Comparison of ENCODE assay signal across 8 cellular contexts in genomic region chr2:214809751-214810564, GRCh38. TPM values are rescaled to one million over a fixed set of nuclear protein-coding genes. Genes with fewer than 3 reads are reported as not detected.
DNase-seq lines count a peak whose midpoint lies in the region; ATAC-seq and TF ChIP-seq lines count a peak whose summit lies in the region.

No MANE protein-coding gene starts in this region.

- intact Hi-C loops in spleen (cut with DNase I; ENCODE audit: low total_unique reads) = no loop called here

- H3K27me3 ChIP-seq in AG04450 (ENCODE audit: control insufficient read depth, insufficient read depth, low read length) = no peaks in the 10 kb centered on the region
- no peaks in the 10 kb centered on the region for H3K27me3 ChIP-seq in spleen (replicated peaks in 1 of 7)

- TF ChIP-seq CTCF in AG04450 (IDR thresholded peaks at IDR 0.05; ENCODE audit: low read depth, low read length) = no peak
- no peak for TF ChIP-seq CTCF in WI38 (IDR thresholded peaks at IDR 0.05; ENCODE audit: low read depth, low read length)
- TF ChIP-seq CTCF in cardiac fibroblast (IDR thresholded peaks at IDR 0.05; ENCODE audit: low read depth, low read length) = no peak
- peak in 2 of 11 experiments; percentile 17 to 35 for TF ChIP-seq CTCF in spleen (IDR thresholded peaks at IDR 0.05 in 8 of 11, conservative IDR thresholded peaks at IDR 0.05 in 3 of 11)

- peak; percentile 87 for ATAC-seq in GM18873 (IDR thresholded peaks at IDR 0.05; ENCODE audit: low FRiP score, unreplicated experiment)
- peak; percentile 86 for ATAC-seq in HG03135 (IDR thresholded peaks at IDR 0.05; ENCODE audit: unreplicated experiment)

- H3K9me3 ChIP-seq in AG04450 (ENCODE audit: control insufficient read depth, insufficient read depth, low read length) (no peaks in the 10 kb centered on the region; the same call in 1 of the 2 replicates), spleen (no peaks in the 10 kb centered on the region)

- no peaks in the 10 kb centered on the region for H3K36me3 ChIP-seq in spleen

- H3K4me3 ChIP-seq in AG04450 (ENCODE audit: low read depth, low read length) = peak overlapping the region; percentile 85
- H3K4me3 ChIP-seq in WI38 (ENCODE audit: low read depth, low read length) = peak overlapping the region; percentile 90
- H3K4me3 ChIP-seq in cardiac fibroblast (replicated peaks in 1 of 2; ENCODE audit: low read depth in 2 of 2, low read length in 2 of 2) = peak overlapping the region; percentile 89 to 94
- peak overlapping the region; percentile 83 to 99 (median 98) for H3K4me3 ChIP-seq in spleen

- TF ChIP-seq POLR2A in spleen (IDR thresholded peaks at IDR 0.05) = no peak

- POLR2A ChIA-PET in AG04450 (lab: Yijun Ruan, JAX) = interaction anchor here (0.6 kb wide), 2 partner anchors 137 to 881 kb away, joined by 5 to 6 read pairs; no protein-coding TSS in a partner anchor

- 0 to 1% (median 1%) methylated on average over 42 to 63 of the region's 63 CpGs for WGBS in spleen, 5 donors

- CTCF ChIA-PET in AG04450 (lab: Charles Lee) = no interaction called here

- H3K27ac ChIP-seq in AG04450 (ENCODE audit: low read depth, low read length) = peak overlapping the region; percentile 76
- peak overlapping the region; percentile 40 to 95 (median 91) for H3K27ac ChIP-seq in spleen

- peak; percentile 98 for DNase-seq in AG04450 (ENCODE audit: low read depth, low spot score)
- DNase-seq in NCI-H2227 (lab: John Stamatoyannopoulos, UW; ENCODE audit: unreplicated experiment) = peak; percentile 99
- peak; percentile 99 for DNase-seq in cardiac fibroblast (ENCODE audit: low read depth in 2 of 2)
- DNase-seq in inferior parietal cortex (ENCODE audit: extremely low spot score) = peak; percentile 81
- DNase-seq in spleen = peak; percentile 100

- H3K4me1 ChIP-seq in spleen = peaks cover 8 to 50% (median 35%) of the 10 kb centered on the region in 6 donors

RNA-seq across cellular contexts. Expression of gene BARD1, which starts 0.5 kb away (rescaled TPM):
- polyA plus RNA-seq in AG04450 (2011; rRNA removed) (3.9 and 4.2 TPM in 2 replicates), spleen (1 to 10 TPM; 2.4 to 3.5 (median 3.2) TPM)
- 28.4 and 36.2 TPM in 2 replicates for polyA minus RNA-seq in AG04450 (2011; rRNA and poly(A)+ RNA removed)
- total RNA-seq in spleen = 10 to 100 TPM; 11.4 to 18.0 (median 15.1) TPM

Comparison
In these comparisons a context has a peak if more than half of its experiments do, and no peak if none do; other contexts are left out.
1. Peak in every context shown above with its lines: DNase-seq, ATAC-seq, H3K4me3 ChIP-seq and H3K27ac ChIP-seq.